Comparison of ENCODE assay signal across 33 cellular contexts in genomic region chr1:232489256-232489655, GRCh38.
"Had no signal": no experiment of that assay in that cellular context is flagged by ENCODE, and none has a peak within 500 bp of the region (broad histone marks: within the 10 kb centered on the region; RNA-seq: fewer than 3 reads in every experiment).

No MANE protein-coding gene starts in this region.

- H3K4me3 ChIP-seq: adrenal gland, body of pancreas, cardiac muscle cell, colonic mucosa, esophagus squamous epithelium, gastroesophageal sphincter, heart right ventricle, hepatocyte had no signal

- DNase-seq: activated CD4-positive, alpha-beta memory T cell treated with anti-CD3 and anti-CD28 coated beads for 36 hours; activated CD4-positive, alpha-beta T cell treated with anti-CD3 and anti-CD28 coated beads for 36 hours; activated CD4-positive, alpha-beta T cell treated with anti-CD3 and anti-CD28 coated beads, Interleukin-2, amount 10 ng/mL, durations not matched to agents 24 days and 14 days; activated CD4-positive, CD25-positive, alpha-beta regulatory T cell; activated CD4-positive, CD25-positive, alpha-beta regulatory T cell treated with anti-CD3 and anti-CD28 coated beads, Interleukin-2, amount 50 U/mL, for 72 hours; activated CD8-positive, alpha-beta memory T cell treated with anti-CD3 and anti-CD28 coated beads, Interleukin-2, amount 10 ng/mL, durations not matched to agents 7 days and 5 days; activated CD8-positive, alpha-beta memory T cell treated with anti-CD3 and anti-CD28 coated beads, Interleukin-2, amount 50 U/mL, for 4 hours; activated CD8-positive, alpha-beta T cell treated with anti-CD3 and anti-CD28 coated beads, Interleukin-2, amount 10 ng/mL, durations not matched to agents 7 days and 5 days; activated effector memory CD4-positive, alpha-beta T cell treated with anti-CD3 and anti-CD28 coated beads, Interleukin-2, amount 50 U/mL, for 16 hours; activated naive CD4-positive, alpha-beta T cell treated with anti-CD3 and anti-CD28 coated beads for 36 hours; activated naive CD8-positive, alpha-beta T cell treated with anti-CD3 and anti-CD28 coated beads for 36 hours; activated naive CD8-positive, alpha-beta T cell treated with anti-CD3 and anti-CD28 coated beads, Interleukin-2, amount 50 U/mL, for 24 hours; activated T-cell treated with anti-CD3 and anti-CD28 coated beads, Interleukin-2, amount 50 U/mL, for 1 hour; activated T-cell treated with anti-CD3 and anti-CD28 coated beads, Interleukin-2, amount 50 U/mL, for 48 hours; adrenal gland; amygdala; aorta; body of pancreas; central memory CD4-positive, alpha-beta T cell; cerebellar nuclear complex; colonic mucosa; effector CD8-positive, alpha-beta T cell; esophagus squamous epithelium; foreskin melanocyte; heart right ventricle; T1000; WERI-Rb-1 had no signal

- ATAC-seq: activated CD4-positive, alpha-beta T cell treated with anti-CD3 and anti-CD28 coated beads for 36 hours; activated CD8-positive, alpha-beta memory T cell treated with anti-CD3 and anti-CD28 coated beads, Interleukin-2, amount 10 ng/mL, durations not matched to agents 7 days and 5 days; activated CD8-positive, alpha-beta T cell treated with anti-CD3 and anti-CD28 coated beads, Interleukin-2, amount 10 ng/mL, durations not matched to agents 7 days and 5 days; activated naive CD8-positive, alpha-beta T cell treated with anti-CD3 and anti-CD28 coated beads, Interleukin-2, amount 50 U/mL, for 24 hours; body of pancreas; gastroesophageal sphincter; heart right ventricle had no signal

- H3K27me3 ChIP-seq: adrenal gland, body of pancreas, cardiac muscle cell, colonic mucosa, esophagus squamous epithelium, gastroesophageal sphincter, heart right ventricle, hepatocyte had no signal

- H3K4me2 ChIP-seq: hepatocyte had no signal

- H3K4me1 ChIP-seq: body of pancreas, colonic mucosa had no signal

- H3K27ac ChIP-seq: adrenal gland, body of pancreas, cardiac muscle cell, colonic mucosa, epithelial cell of prostate, esophagus squamous epithelium, gastroesophageal sphincter, heart right ventricle, hepatocyte, WERI-Rb-1 had no signal

- FAIRE-seq: endometrium, endothelial cell of umbilical vein had no signal

- H3K36me3 ChIP-seq: adrenal gland, colonic mucosa, WERI-Rb-1 had no signal

- H2AFZ ChIP-seq: hepatocyte had no signal

- H3K9me3 ChIP-seq: adrenal gland, body of pancreas, colonic mucosa, esophagus squamous epithelium, gastroesophageal sphincter, heart right ventricle had no signal
